Comparison of ENCODE assay signal across 17 cellular contexts in genomic region chr2:20217041-20217970, GRCh38. TPM values are rescaled to one million over a fixed set of nuclear protein-coding genes. Genes with fewer than 3 reads are reported as not detected.
DNase-seq lines count a peak whose midpoint lies in the region; ATAC-seq and TF ChIP-seq lines count a peak whose summit lies in the region.
"Had no signal": no experiment of that assay in that cellular context is flagged by ENCODE, and none has a peak within 500 bp of the region (broad histone marks: within the 10 kb centered on the region; RNA-seq: fewer than 3 reads in every experiment).

No MANE protein-coding gene starts in this region.

- TF ChIP-seq CTCF in natural killer cell (IDR thresholded peaks at IDR 0.05) (no peak), breast epithelium (IDR thresholded peaks at IDR 0.05) (no peak), lung (IDR thresholded peaks at IDR 0.05; ENCODE audit: control extremely low read depth, extremely low read depth) (no peak), vagina (IDR thresholded peaks at IDR 0.05) (no peak)

- intact Hi-C loops in natural killer cell (cut with micrococcal nuclease) (no loop called here), breast epithelium (cut with DNase I; ENCODE audit: low total_unique reads) (no loop called here), vagina (cut with DNase I) (no loop called here)

- H3K27ac ChIP-seq in breast epithelium (peak overlapping the region; percentile 92 to 94), lung (ENCODE audit: low read depth in 1 of 2, low read length in 1 of 2) (peak overlapping the region in 1 of 2 donors; percentile 75), vagina (peak overlapping the region; percentile 94)
- H3K27ac ChIP-seq: ascending aorta, sigmoid colon had no signal

- H3K4me3 ChIP-seq in breast epithelium (no peak overlapping the region), lung (no peak overlapping the region), vagina (no peak overlapping the region)
- H3K4me3 ChIP-seq: ascending aorta, HAP-1, sigmoid colon had no signal

- WGBS in lung, 2 donors: 76 to 88% methylated on average over 21 of the region's 21 CpGs

- DNase-seq in natural killer cell treated with Interleukin-12 subunit alpha and Interleukin-12 subunit beta and Interleukin-15 and Interleukin-18, amount 100 ng/mL, for 72 hours (ENCODE audit: low spot score): peak; percentile 39
- DNase-seq in natural killer cell (no peak), breast epithelium (ENCODE audit: low spot score in 2 of 2) (peak in 1 of 2 donors; percentile 74), lung (ENCODE audit: low spot score) (peak; percentile 75), vagina (ENCODE audit: extremely low spot score in 2 of 2) (no peak), DMS 273 (lab: John Stamatoyannopoulos, UW; ENCODE audit: unreplicated experiment) (no peak)
- DNase-seq in stimulated activated CD4-positive, alpha-beta T cell treated with anti-CD3 and anti-CD28 coated beads, Interleukin-4, amount 100 ng/mL, for 24 hours: no peak
- DNase-seq: 8988T; activated CD8-positive, alpha-beta T cell treated with anti-CD3 and anti-CD28 coated beads for 36 hours; effector CD4-positive, alpha-beta T cell; NCI-H2081; sigmoid colon; stimulated activated naive CD8-positive, alpha-beta T cell treated with anti-CD3 and anti-CD28 coated beads, Interleukin-15, Interleukin-2, amounts not matched to agents 100 U/mL and 50 U/mL, for 24 hours had no signal

- H3K36me3 ChIP-seq in breast epithelium (no peaks in the 10 kb centered on the region), lung (ENCODE audit: control insufficient read depth in 2 of 2, insufficient read depth in 2 of 2, low read length in 2 of 2) (no peaks in the 10 kb centered on the region), vagina (no peaks in the 10 kb centered on the region)
- H3K36me3 ChIP-seq: ascending aorta, HAP-1, sigmoid colon had no signal

- no peak overlapping the region for H3K27ac Mint-ChIP-seq in natural killer cell treated with Interleukin-12 subunit alpha and Interleukin-12 subunit beta and Interleukin-15 and Interleukin-18, amount 100 ng/mL, for 72 hours
- no peak overlapping the region for H3K27ac Mint-ChIP-seq in natural killer cell
- H3K27ac Mint-ChIP-seq: activated CD8-positive, alpha-beta T cell treated with anti-CD3 and anti-CD28 coated beads for 36 hours had no signal

- H3K4me3 Mint-ChIP-seq in natural killer cell treated with Interleukin-12 subunit alpha and Interleukin-12 subunit beta and Interleukin-15 and Interleukin-18, amount 100 ng/mL, for 72 hours: no peak overlapping the region
- no peak overlapping the region for H3K4me3 Mint-ChIP-seq in natural killer cell
- H3K4me3 Mint-ChIP-seq: activated CD8-positive, alpha-beta T cell treated with anti-CD3 and anti-CD28 coated beads for 36 hours; naive thymus-derived CD8-positive, alpha-beta T cell had no signal

- ATAC-seq in natural killer cell treated with Interleukin-12 subunit alpha and Interleukin-12 subunit beta and Interleukin-15 and Interleukin-18, amount 100 ng/mL, for 72 hours: peak in 1 of 2 donors; percentile 2
- ATAC-seq in natural killer cell (no peak), lung (ENCODE audit: insufficient read depth, low FRiP score) (peak; percentile 67), GM21390 (IDR thresholded peaks at IDR 0.05; ENCODE audit: unreplicated experiment) (no peak)
- ATAC-seq: activated CD8-positive, alpha-beta T cell treated with anti-CD3 and anti-CD28 coated beads for 36 hours; naive thymus-derived CD8-positive, alpha-beta T cell; stimulated activated naive CD8-positive, alpha-beta T cell treated with anti-CD3 and anti-CD28 coated beads, Interleukin-15, Interleukin-2, amounts not matched to agents 100 U/mL and 50 U/mL, for 24 hours had no signal

- no peaks in the 10 kb centered on the region for H3K4me1 Mint-ChIP-seq in natural killer cell treated with Interleukin-12 subunit alpha and Interleukin-12 subunit beta and Interleukin-15 and Interleukin-18, amount 100 ng/mL, for 72 hours (ENCODE audit: low read depth in 2 of 2)
- H3K4me1 Mint-ChIP-seq in natural killer cell: no peaks in the 10 kb centered on the region

- H3K4me1 ChIP-seq in breast epithelium (peaks cover 7 to 31% of the 10 kb centered on the region in 2 donors), lung (ENCODE audit: control insufficient read depth in 2 of 2, insufficient read depth in 2 of 2, low read length in 2 of 2) (peaks cover 0 to 12% of the 10 kb centered on the region in 2 donors), vagina (peaks cover 64% of the 10 kb centered on the region)
- H3K4me1 ChIP-seq: ascending aorta, sigmoid colon had no signal

- peaks cover 16 to 31% of the 10 kb centered on the region in 2 donors for H3K27me3 Mint-ChIP-seq in natural killer cell treated with Interleukin-12 subunit alpha and Interleukin-12 subunit beta and Interleukin-15 and Interleukin-18, amount 100 ng/mL, for 72 hours
- H3K27me3 Mint-ChIP-seq in natural killer cell (ENCODE audit: low read depth in 2 of 2): peaks cover 23 to 26% of the 10 kb centered on the region in 2 donors

- no peaks in the 10 kb centered on the region for H3K36me3 Mint-ChIP-seq in natural killer cell treated with Interleukin-12 subunit alpha and Interleukin-12 subunit beta and Interleukin-15 and Interleukin-18, amount 100 ng/mL, for 72 hours
- no peaks in the 10 kb centered on the region for H3K36me3 Mint-ChIP-seq in natural killer cell
- H3K36me3 Mint-ChIP-seq: naive thymus-derived CD8-positive, alpha-beta T cell had no signal

- no peaks in the 10 kb centered on the region for H3K9me3 Mint-ChIP-seq in natural killer cell treated with Interleukin-12 subunit alpha and Interleukin-12 subunit beta and Interleukin-15 and Interleukin-18, amount 100 ng/mL, for 72 hours
- H3K9me3 Mint-ChIP-seq in natural killer cell: no peaks in the 10 kb centered on the region
- H3K9me3 Mint-ChIP-seq: activated CD8-positive, alpha-beta T cell treated with anti-CD3 and anti-CD28 coated beads for 36 hours; naive thymus-derived CD8-positive, alpha-beta T cell had no signal

- H3K9me3 ChIP-seq in breast epithelium: no peaks in the 10 kb centered on the region
- H3K9me3 ChIP-seq in lung (ENCODE audit: control insufficient read depth in 2 of 2, insufficient read depth in 1 of 2, low read length in 1 of 2): no peaks in the 10 kb centered on the region
- no peaks in the 10 kb centered on the region for H3K9me3 ChIP-seq in vagina
- H3K9me3 ChIP-seq: ascending aorta, HAP-1, sigmoid colon had no signal

- TF ChIP-seq POLR2A in breast epithelium (IDR thresholded peaks at IDR 0.05) (no peak), vagina (IDR thresholded peaks at IDR 0.05) (no peak)

- H3K27me3 ChIP-seq in breast epithelium: no peaks in the 10 kb centered on the region
- no peaks in the 10 kb centered on the region for H3K27me3 ChIP-seq in lung (ENCODE audit: control insufficient read depth, insufficient read depth)
- no peaks in the 10 kb centered on the region for H3K27me3 ChIP-seq in vagina
- H3K27me3 ChIP-seq: ascending aorta, sigmoid colon had no signal

RNA-seq across cellular contexts. Expression of gene SDC1, which starts 7.6 kb away (rescaled TPM):
- not detected for total RNA-seq in natural killer cell treated with Interleukin-12 subunit alpha and Interleukin-12 subunit beta and Interleukin-15 and Interleukin-18, amount 100 ng/mL, for 72 hours
- total RNA-seq in natural killer cell: under 1 TPM in 1 of 3 donors, not detected in 2; 0.63 TPM
- 10 to 100 TPM in 2 of 3 donors, 1 to 10 TPM in 1; 2.6 to 51.8 (median 38.7) TPM for total RNA-seq in breast epithelium
- total RNA-seq in lung: 100 to 1,000 TPM; 232 to 234 TPM
- polyA plus RNA-seq in lung: 100 to 1,000 TPM in 1 of 2 donors, 10 to 100 TPM in 1; 94.1 to 113 TPM
- total RNA-seq in vagina: 184 TPM
- total RNA-seq: naive thymus-derived CD8-positive, alpha-beta T cell had no signal
- polyA plus RNA-seq: naive thymus-derived CD8-positive, alpha-beta T cell had no signal

Comparison
In these comparisons a context has a peak if more than half of its experiments do, and no peak if none do; other contexts are left out.
1. DNase-seq: peak in natural killer cell treated with Interleukin-12 subunit alpha and Interleukin-12 subunit beta and Interleukin-15 and Interleukin-18, amount 100 ng/mL, for 72 hours (single experiment) and lung (single experiment); none in natural killer cell (single experiment), vagina (0 of 2), stimulated activated CD4-positive, alpha-beta T cell treated with anti-CD3 and anti-CD28 coated beads, Interleukin-4, amount 100 ng/mL, for 24 hours (single experiment) and DMS 273 (single experiment).